ENCODE assay signal across 12 cellular contexts in the genomic region with DNA sequence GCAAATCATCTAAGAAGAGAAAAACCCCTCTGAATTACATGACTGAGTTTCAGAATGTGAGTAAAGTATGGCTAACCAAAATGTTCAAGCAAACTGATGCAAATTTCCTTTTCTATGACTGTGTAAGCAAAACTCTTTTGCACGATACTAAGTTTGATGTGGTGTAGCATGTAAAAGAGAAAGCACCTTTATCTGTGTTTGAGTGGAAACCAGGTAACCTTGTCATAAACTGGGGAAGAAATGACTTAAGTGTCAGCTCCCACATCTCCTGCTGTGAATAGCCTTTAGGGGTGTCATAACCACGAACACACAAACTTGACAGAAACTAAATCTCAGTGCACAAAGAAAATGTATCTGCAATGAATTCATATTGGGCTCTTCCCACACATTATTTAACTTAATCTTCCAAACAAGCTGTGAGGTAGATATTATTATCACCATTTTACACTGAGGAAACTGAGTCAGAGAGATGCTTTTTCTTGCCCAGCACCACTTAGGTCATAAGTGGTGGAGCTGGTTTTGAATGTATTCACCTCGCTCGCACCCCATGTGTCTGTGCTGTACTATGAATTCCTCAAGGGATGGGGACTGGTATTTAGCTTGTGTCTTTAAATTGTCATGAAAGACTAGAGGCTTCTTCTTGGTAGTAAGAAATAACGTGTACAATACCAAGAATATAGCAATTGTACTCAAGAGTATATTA. TPM values are rescaled to one million over a fixed set of nuclear protein-coding genes. Genes with fewer than 3 reads are reported as not detected.
DNase-seq lines count a peak whose midpoint lies in the region; ATAC-seq and TF ChIP-seq lines count a peak whose summit lies in the region.
"Had no signal": no experiment of that assay in that cellular context is flagged by ENCODE, and none has a peak within 500 bp of the region (broad histone marks: within the 10 kb centered on the region; RNA-seq: fewer than 3 reads in every experiment).

No MANE protein-coding gene starts in this region.

- TF ChIP-seq CTCF in upper lobe of right lung (IDR thresholded peaks at IDR 0.05): no peak

- no peaks in the 10 kb centered on the region for H3K36me3 ChIP-seq in upper lobe of right lung
- no peaks in the 10 kb centered on the region for H3K36me3 ChIP-seq in mesendoderm (ENCODE audit: control insufficient read depth, insufficient read depth, low read length)

- peaks cover 35% of the 10 kb centered on the region for H3K36me3 Mint-ChIP-seq in activated naive CD8-positive, alpha-beta T cell treated with anti-CD3 and anti-CD28 coated beads, Interleukin-2, amount 50 U/mL, for 24 hours (ENCODE audit: low read depth)

- peaks cover 34% of the 10 kb centered on the region for H3K9me3 Mint-ChIP-seq in activated naive CD8-positive, alpha-beta T cell treated with anti-CD3 and anti-CD28 coated beads, Interleukin-2, amount 50 U/mL, for 24 hours

- no peak overlapping the region for H3K9ac ChIP-seq in mesendoderm (ENCODE audit: low read length)

- no peak overlapping the region for H3K4ac ChIP-seq in mesendoderm (ENCODE audit: low read depth, low read length)

- no peak overlapping the region for H3K23ac ChIP-seq in mesendoderm (ENCODE audit: low read length)

- intact Hi-C loops in upper lobe of right lung (cut with DNase I): no loop called here

- no peak overlapping the region for H3K4me3 ChIP-seq in upper lobe of right lung
- H3K4me3 ChIP-seq in mesendoderm (ENCODE audit: low read length): no peak overlapping the region
- H3K4me3 ChIP-seq: psoas muscle had no signal

- H3K4me1 ChIP-seq in upper lobe of right lung (no peaks in the 10 kb centered on the region), mesendoderm (ENCODE audit: control insufficient read depth, low read depth, low read length) (no peaks in the 10 kb centered on the region)
- H3K4me1 ChIP-seq: psoas muscle had no signal

- H3K79me2 ChIP-seq in mesendoderm (ENCODE audit: control insufficient read depth, insufficient read depth, low read length): no peaks in the 10 kb centered on the region

- no peaks in the 10 kb centered on the region for H3K27me3 ChIP-seq in upper lobe of right lung
- no peaks in the 10 kb centered on the region for H3K27me3 ChIP-seq in mesendoderm (ENCODE audit: insufficient read depth, low read length, poor library complexity)

- H3K27ac ChIP-seq in upper lobe of right lung: no peak overlapping the region
- no peak overlapping the region for H3K27ac ChIP-seq in mesendoderm (ENCODE audit: low read depth, low read length)
- H3K27ac ChIP-seq: psoas muscle had no signal

- ATAC-seq in GM18502 (IDR thresholded peaks at IDR 0.05; ENCODE audit: poor library complexity, unreplicated experiment) (peak; percentile 56), GM19452 (IDR thresholded peaks at IDR 0.05; ENCODE audit: unreplicated experiment) (peak; percentile 85), HG03378 (IDR thresholded peaks at IDR 0.05; ENCODE audit: unreplicated experiment) (peak; percentile 95), upper lobe of right lung (no peak)
- peak; percentile 98 for ATAC-seq in activated naive CD8-positive, alpha-beta T cell treated with anti-CD3 and anti-CD28 coated beads, Interleukin-2, amount 50 U/mL, for 24 hours
- ATAC-seq: psoas muscle had no signal

- no peak overlapping the region for H4K5ac ChIP-seq in mesendoderm (ENCODE audit: low read length)

- no peak overlapping the region for H4K8ac ChIP-seq in mesendoderm (ENCODE audit: low read depth, low read length)

- whole genome bisulfite sequencing in mesendoderm (ENCODE audit: extremely low coverage, insufficient coverage, low lambda C conversion rate): no CpG with 5 or more reads among the region's 5 CpGs

- no peak overlapping the region for H3K56ac ChIP-seq in mesendoderm (ENCODE audit: low read length)

- H3K4me3 Mint-ChIP-seq in activated naive CD8-positive, alpha-beta T cell treated with anti-CD3 and anti-CD28 coated beads, Interleukin-2, amount 50 U/mL, for 24 hours: peak overlapping the region; percentile 2

- no peaks in the 10 kb centered on the region for H3K27me3 Mint-ChIP-seq in activated naive CD8-positive, alpha-beta T cell treated with anti-CD3 and anti-CD28 coated beads, Interleukin-2, amount 50 U/mL, for 24 hours

- H3K4me1 Mint-ChIP-seq in activated naive CD8-positive, alpha-beta T cell treated with anti-CD3 and anti-CD28 coated beads, Interleukin-2, amount 50 U/mL, for 24 hours: peaks cover 60% of the 10 kb centered on the region

- H2BK15ac ChIP-seq in mesendoderm (replicated peaks; ENCODE audit: low read depth): no peak overlapping the region

- H3K18ac ChIP-seq in mesendoderm (ENCODE audit: low read length): no peak overlapping the region

- DNase-seq in activated naive CD8-positive, alpha-beta T cell treated with anti-CD3 and anti-CD28 coated beads, Interleukin-2, amount 50 U/mL, for 24 hours: no peak
- no peak for DNase-seq in upper lobe of right lung
- DNase-seq in mesendoderm: no peak
- DNase-seq in NCI-H2081 treated with DMSO at 0.1 percent for 48 hours (lab: John Stamatoyannopoulos, UW): no peak
- DNase-seq: activated effector memory CD4-positive, alpha-beta T cell treated with Interleukin-2 at 50 U/mL for 16 hours; midbrain; NCI-H2227 treated with DMSO at 0.1 percent for 48 hours; psoas muscle had no signal

- no peak overlapping the region for H2BK120ac ChIP-seq in mesendoderm (ENCODE audit: low read depth, low read length)

- H3K9me3 ChIP-seq in upper lobe of right lung: no peaks in the 10 kb centered on the region

- H2BK5ac ChIP-seq in mesendoderm (ENCODE audit: low read length): no peak overlapping the region

- H2AK5ac ChIP-seq in mesendoderm (ENCODE audit: low read length): no peak overlapping the region

- H3K79me1 ChIP-seq in mesendoderm (ENCODE audit: low read length): no peaks in the 10 kb centered on the region

- H3K4me2 ChIP-seq in mesendoderm (ENCODE audit: low read length): no peak overlapping the region

- H3K27ac Mint-ChIP-seq in activated naive CD8-positive, alpha-beta T cell treated with anti-CD3 and anti-CD28 coated beads, Interleukin-2, amount 50 U/mL, for 24 hours: peak overlapping the region; percentile 89

RNA-seq across cellular contexts. Expression of a gene that starts 32.9 kb away (rescaled TPM):
- 0.87 TPM for total RNA-seq in upper lobe of right lung
- polyA plus RNA-seq in mesendoderm (2013, experiment 1 of 2): 1.5 TPM
- polyA plus RNA-seq in mesendoderm (2013, experiment 2 of 2): 1.6 TPM
- total RNA-seq: RPMI7951 had no signal
